ENCODE assay signal across 14 cellular contexts in the genomic region with DNA sequence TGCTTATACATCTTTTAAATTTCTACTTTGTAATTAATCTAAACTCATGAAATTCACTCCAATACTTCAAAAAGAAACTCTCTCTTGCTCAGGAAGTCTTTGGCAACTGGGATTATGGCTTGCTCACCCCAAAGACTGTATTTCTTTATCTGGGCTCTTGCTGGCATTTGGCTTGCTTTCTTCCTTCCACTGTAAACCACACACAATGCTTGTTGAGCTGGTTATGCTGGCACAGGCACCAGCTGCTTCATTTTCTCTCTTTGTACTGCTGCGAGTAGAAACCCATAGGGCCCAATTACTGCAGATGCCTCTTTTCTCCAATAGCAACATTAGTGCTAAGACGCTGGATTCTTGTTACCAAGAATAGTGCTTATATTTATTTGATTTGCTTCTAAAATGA. TPM values are rescaled to one million over a fixed set of nuclear protein-coding genes. Genes with fewer than 3 reads are reported as not detected.
DNase-seq lines count a peak whose midpoint lies in the region; ATAC-seq and TF ChIP-seq lines count a peak whose summit lies in the region.
"Had no signal": no experiment of that assay in that cellular context is flagged by ENCODE, and none has a peak within 500 bp of the region (broad histone marks: within the 10 kb centered on the region; RNA-seq: fewer than 3 reads in every experiment).

No MANE protein-coding gene starts in this region.

- H3K4me1 ChIP-seq in skeletal muscle satellite cell (ENCODE audit: control insufficient read depth, insufficient read depth, low read length), result peaks cover 17% of the 10 kb centered on the region

- no peaks in the 10 kb centered on the region for H3K27me3 ChIP-seq in skeletal muscle satellite cell (ENCODE audit: control insufficient read depth, insufficient read depth, low read length)
- H3K27me3 ChIP-seq: heart left ventricle had no signal

- H3K4me2 ChIP-seq in skeletal muscle satellite cell (ENCODE audit: low read length), result peak overlapping the region; percentile 45
- H3K4me2 ChIP-seq: KMS-11 had no signal

- no peaks in the 10 kb centered on the region for H3K36me3 ChIP-seq in skeletal muscle satellite cell (ENCODE audit: insufficient read depth, low read length)
- H3K36me3 ChIP-seq: heart left ventricle had no signal

- in situ Hi-C loops in astrocyte of the spinal cord (cut with HindIII; ENCODE audit: low sequenced_read_pairs), result no loop called here

- H3K9me3 ChIP-seq in skeletal muscle satellite cell (replicated peaks; ENCODE audit: low read length), result no peaks in the 10 kb centered on the region

- no peak for TF ChIP-seq CTCF in LNCaP clone FGC (IDR thresholded peaks at IDR 0.05; ENCODE audit: control insufficient read depth, extremely low read depth, insufficient read depth)
- no peak for TF ChIP-seq CTCF in astrocyte of the spinal cord (IDR thresholded peaks at IDR 0.05; ENCODE audit: low read depth, low read length)

- ATAC-seq in GM18520 (IDR thresholded peaks at IDR 0.05; ENCODE audit: unreplicated experiment), result no peak
- ATAC-seq: activated naive CD4-positive, alpha-beta T cell treated with anti-CD3 and anti-CD28 coated beads, Interleukin-2, amount 50 U/mL, for 72 hours had no signal

- no peak overlapping the region for H3K9ac ChIP-seq in skeletal muscle satellite cell (ENCODE audit: low read depth, low read length)
- H3K9ac ChIP-seq: KMS-11 had no signal

- DNase-seq in LNCaP clone FGC (ENCODE audit: low read depth), result peak; percentile 53
- peak; percentile 65 for DNase-seq in NCI-H2196 (lab: John Stamatoyannopoulos, UW; ENCODE audit: unreplicated experiment)
- DNase-seq in astrocyte of the spinal cord (ENCODE audit: low read depth, low spot score), result peak; percentile 34
- DNase-seq in ecto neural progenitor cell (ENCODE audit: low spot score), result no peak
- no peak for DNase-seq in activated CD8-positive, alpha-beta memory T cell treated with anti-CD3 and anti-CD28 coated beads, Interleukin-2, amount 50 U/mL, for 4 hours
- DNase-seq: activated CD4-positive, alpha-beta T cell treated with anti-CD3 and anti-CD28 coated beads for 48 hours; DMS79 treated with DMSO at 0.1 percent for 48 hours; heart left ventricle had no signal

- H3K4me3 ChIP-seq in LNCaP clone FGC (ENCODE audit: low read depth, low read length), result no peak overlapping the region
- no peak overlapping the region for H3K4me3 ChIP-seq in astrocyte of the spinal cord (ENCODE audit: low read depth, low read length)
- H3K4me3 ChIP-seq in skeletal muscle satellite cell (ENCODE audit: low read length), result no peak overlapping the region
- H3K4me3 ChIP-seq: heart left ventricle, lung had no signal

RNA-seq across cellular contexts. Expression of a gene that starts 51.4 kb away (rescaled TPM):
- total RNA-seq in skeletal muscle satellite cell (2012; rRNA removed), result not detected in 2 replicates
- total RNA-seq: activated naive CD4-positive, alpha-beta T cell treated with anti-CD3 and anti-CD28 coated beads, Interleukin-2, amount 50 U/mL, for 72 hours; dermis microvascular lymphatic vessel endothelial cell had no signal

Comparison
In these comparisons a context has a peak if more than half of its experiments do, and no peak if none do; other contexts are left out.
1. DNase-seq: peak in LNCaP clone FGC (single experiment), NCI-H2196 (single experiment) and astrocyte of the spinal cord (single experiment); none in ecto neural progenitor cell (single experiment) and activated CD8-positive, alpha-beta memory T cell treated with anti-CD3 and anti-CD28 coated beads, Interleukin-2, amount 50 U/mL, for 4 hours (single experiment).